In genomic region chr1:1847501-1848289, GRCh38 we compare ENCODE assay signal across 8 cellular contexts. TPM values are rescaled to one million over a fixed set of nuclear protein-coding genes. Genes with fewer than 3 reads are reported as not detected.
DNase-seq lines count a peak whose midpoint lies in the region; ATAC-seq, FAIRE-seq and TF ChIP-seq lines count a peak whose summit lies in the region.

No MANE protein-coding gene starts in this region.

- H3K27ac ChIP-seq in K562 (ENCODE audit: extremely low read depth, low read depth, low read length) (peak overlapping the region; percentile 22; the same call in 1 of the 3 replicates), muscle layer of duodenum (ENCODE audit: low read length) (peak overlapping the region; percentile 65), vagina (peak overlapping the region; percentile 59)

- ATAC-seq in stimulated activated naive CD8-positive, alpha-beta T cell treated with anti-CD3 and anti-CD28 coated beads, Interleukin-15, Interleukin-2, amounts not matched to agents 100 U/mL and 50 U/mL, for 24 hours, result no peak
- ATAC-seq in K562 (peak; percentile 9; the same call in 2 of the 3 replicates), GM21390 (IDR thresholded peaks at IDR 0.05; ENCODE audit: unreplicated experiment) (no peak)

- H3K9ac ChIP-seq in K562 (ENCODE audit: insufficient read depth in 1 of 2, low read depth in 2 of 2, low read length in 2 of 2), result peak overlapping the region in 1 of 2 experiments; percentile 43; a peak in 1 of 4 replicates

- POLR2A ChIA-PET in K562 (lab: Yijun Ruan, JAX), result interaction anchor here (0.8 to 1.8 kb wide), 6 partner anchors 8 to 20 kb away, joined by 3 to 7 read pairs (median 4); no protein-coding TSS in a partner anchor

- H3K4me1 Mint-ChIP-seq in stimulated activated naive CD8-positive, alpha-beta T cell treated with anti-CD3 and anti-CD28 coated beads, Interleukin-15, Interleukin-2, amounts not matched to agents 100 ng/mL and 50 ng/mL, for 24 hours (ENCODE audit: low read depth), result peaks cover 51% of the 10 kb centered on the region

- H3K9me1 ChIP-seq in K562 (ENCODE audit: control insufficient read depth, insufficient read depth, low read length), result no peaks in the 10 kb centered on the region

- no peak for TF ChIP-seq RAD21 in K562 (CRISPR knock-in tag; conservative IDR thresholded peaks at IDR 0.05 in 1 of 2, IDR thresholded peaks at IDR 0.05 in 1 of 2)

- no peak for DNase-seq in stimulated activated naive CD8-positive, alpha-beta T cell treated with anti-CD3 and anti-CD28 coated beads, Interleukin-15, Interleukin-2, amounts not matched to agents 100 U/mL and 50 U/mL, for 24 hours
- DNase-seq in K562 (ENCODE audit: extremely low read depth in 1 of 4, low spot score in 3 of 4) (no peak), vagina (ENCODE audit: extremely low spot score in 2 of 2) (no peak), head of caudate nucleus (no peak), NCI-H226 (no peak)

- TF ChIP-seq CTCF in K562 (IDR thresholded peaks at IDR 0.05 in 2 of 3, conservative IDR thresholded peaks at IDR 0.05 in 1 of 3; ENCODE audit: insufficient read depth in 2 of 3, low read depth in 1 of 3, low read length in 3 of 3), result no peak
- TF ChIP-seq CTCF in vagina (IDR thresholded peaks at IDR 0.05), result no peak

- peaks cover 22% of the 10 kb centered on the region for H3K36me3 Mint-ChIP-seq in stimulated activated naive CD8-positive, alpha-beta T cell treated with anti-CD3 and anti-CD28 coated beads, Interleukin-15, Interleukin-2, amounts not matched to agents 100 ng/mL and 50 ng/mL, for 24 hours (ENCODE audit: low read depth)

- H3K9me3 ChIP-seq in K562 (replicated peaks; ENCODE audit: control insufficient read depth, insufficient read depth, low read depth, low read length) (no peaks in the 10 kb centered on the region), muscle layer of duodenum (ENCODE audit: control insufficient read depth in 1 of 2, low read length in 2 of 2) (no peaks in the 10 kb centered on the region), vagina (no peaks in the 10 kb centered on the region)

- H3K36me3 ChIP-seq in K562 (ENCODE audit: control insufficient read depth, insufficient read depth, low read length) (peaks cover 32% of the 10 kb centered on the region), muscle layer of duodenum (ENCODE audit: control insufficient read depth in 1 of 2, insufficient read depth in 2 of 2, low read length in 2 of 2) (peaks cover 0 to 4% of the 10 kb centered on the region in 2 donors), vagina (no peaks in the 10 kb centered on the region)

- H3K4me2 ChIP-seq in K562 (ENCODE audit: insufficient read depth, low read length), result peak overlapping the region; percentile 2; the same call in 1 of the 2 replicates

- CTCF ChIA-PET in K562 (lab: Yijun Ruan, JAX; ENCODE audit: low intra/inter-chr PET ratio), result no interaction called here

- no peaks in the 10 kb centered on the region for H3K9me3 Mint-ChIP-seq in stimulated activated naive CD8-positive, alpha-beta T cell treated with anti-CD3 and anti-CD28 coated beads, Interleukin-15, Interleukin-2, amounts not matched to agents 100 ng/mL and 50 ng/mL, for 24 hours

- intact Hi-C loops in K562 (cut with micrococcal nuclease) (no loop called here), vagina (cut with DNase I) (no loop called here), head of caudate nucleus (cut with DNase I) (no loop called here)

- no peak overlapping the region for H3K4me3 Mint-ChIP-seq in stimulated activated naive CD8-positive, alpha-beta T cell treated with anti-CD3 and anti-CD28 coated beads, Interleukin-15, Interleukin-2, amounts not matched to agents 100 ng/mL and 50 ng/mL, for 24 hours

- 75% methylated on average over 15 of the region's 15 CpGs for WGBS in K562 (ENCODE audit: insufficient coverage, low coverage, missing lambda C conversion rate)

- H4K20me1 ChIP-seq in K562 (replicated peaks; ENCODE audit: control insufficient read depth, insufficient read depth, low read length), result peaks cover 21% of the 10 kb centered on the region

- no peak for TF ChIP-seq POLR2A in K562 (conservative IDR thresholded peaks at IDR 0.05)
- TF ChIP-seq POLR2A in vagina (IDR thresholded peaks at IDR 0.05), result no peak

- H2AFZ ChIP-seq in K562 (ENCODE audit: low read depth, low read length), result no peak overlapping the region

- peak overlapping the region; percentile 7 for H3K27ac Mint-ChIP-seq in stimulated activated naive CD8-positive, alpha-beta T cell treated with anti-CD3 and anti-CD28 coated beads, Interleukin-15, Interleukin-2, amounts not matched to agents 100 ng/mL and 50 ng/mL, for 24 hours

- in situ Hi-C loops in K562 (cut with MboI), result no loop called here

- H3K4me3 ChIP-seq in K562 (no peak overlapping the region), muscle layer of duodenum (ENCODE audit: low read depth in 1 of 2, low read length in 2 of 2) (no peak overlapping the region), vagina (no peak overlapping the region)

- no TSS peak for BruUV-seq in K562 (replicated peaks; lab: Mats Ljungman, UMichigan)

- H3K4me1 ChIP-seq in K562 (replicated peaks in 1 of 2; ENCODE audit: control insufficient read depth in 2 of 2, insufficient read depth in 2 of 2, low read length in 2 of 2) (peaks cover 7 to 17% of the 10 kb centered on the region in 2 experiments; a peak in 3 of 5 replicates), muscle layer of duodenum (ENCODE audit: control insufficient read depth in 1 of 2, insufficient read depth in 2 of 2, low read length in 2 of 2) (peaks cover 0 to 29% of the 10 kb centered on the region in 2 donors), vagina (peaks cover 66% of the 10 kb centered on the region)

- no peak for FAIRE-seq in K562 (lab: Jason Lieb, UNC)

- H3K27me3 Mint-ChIP-seq in stimulated activated naive CD8-positive, alpha-beta T cell treated with anti-CD3 and anti-CD28 coated beads, Interleukin-15, Interleukin-2, amounts not matched to agents 100 ng/mL and 50 ng/mL, for 24 hours, result no peaks in the 10 kb centered on the region

- no peaks in the 10 kb centered on the region for H3K27me3 ChIP-seq in K562 (ENCODE audit: control insufficient read depth in 2 of 2, insufficient read depth in 2 of 2, low read length in 2 of 2)
- no peaks in the 10 kb centered on the region for H3K27me3 ChIP-seq in muscle layer of duodenum (ENCODE audit: low read depth, low read length)
- H3K27me3 ChIP-seq in vagina, result no peaks in the 10 kb centered on the region

- peaks cover 83% of the 10 kb centered on the region for H3K79me2 ChIP-seq in K562 (ENCODE audit: control insufficient read depth, insufficient read depth, low read length)

- no peak for TF ChIP-seq EP300 in K562 (IDR thresholded peaks at IDR 0.05; ENCODE audit: low read length)

TF ChIP-seq in K562, 482 proteins besides CTCF, POLR2A, EP300 and RAD21 (continues in another document):
- TF ChIP-seq ZNF217 (CRISPR knock-in tag; IDR thresholded peaks at IDR 0.05) (no peak), KLF13 (tag; IDR thresholded peaks at IDR 0.05; ENCODE audit: borderline replicate concordance, low read depth) (no peak), CSDE1 (IDR thresholded peaks at IDR 0.05) (no peak), XRCC5 (IDR thresholded peaks at IDR 0.05; ENCODE audit: low read depth, low read length) (no peak), THRB (CRISPR knock-in tag; conservative IDR thresholded peaks at IDR 0.05) (no peak), NELFE (IDR thresholded peaks at IDR 0.05; ENCODE audit: insufficient read depth, insufficient read length) (no peak), RBM39 (optimal IDR thresholded peaks at IDR 0.05; ENCODE audit: low read depth, low read length) (no peak), TAF9B (IDR thresholded peaks at IDR 0.05; ENCODE audit: partially characterized antibody) (no peak), KDM2B (CRISPR knock-in tag; IDR thresholded peaks at IDR 0.05) (no peak), ZNF184 (CRISPR knock-in tag; IDR thresholded peaks at IDR 0.05) (no peak), ID3 (CRISPR knock-in tag; IDR thresholded peaks at IDR 0.05) (no peak), ID3 (tag; IDR thresholded peaks at IDR 0.05) (no peak)

RNA-seq across cellular contexts. Expression of gene GNB1, which starts 43.2 kb away (rescaled TPM):
- 190 and 209 TPM in 2 replicates for total RNA-seq in K562 (2011; cell fraction: chromatin; rRNA removed; ENCODE audit: low replicate concordance)
- 83.4 and 90.4 TPM in 2 replicates for total RNA-seq in K562 (2011; cell fraction: nucleolus; rRNA removed)
- total RNA-seq in K562 (2011; cell fraction: nucleoplasm; rRNA removed), result 169 and 203 TPM in 2 replicates
- total RNA-seq in K562 (2014; rRNA removed), result 46.9 and 60.9 TPM in 2 replicates
- 113 and 114 TPM in 2 replicates for total RNA-seq in K562 (2014; rRNA removed; fragmentation: Illumina TruSeq; extraction: Trizol)
- total RNA-seq in K562 (2015; rRNA removed; fragmentation: Illumina TruSeq; extraction: Trizol), result 106 and 111 TPM in 2 replicates
- 289 and 309 TPM in 2 replicates for total RNA-seq in K562 (2021)
- 240 and 308 TPM in 2 replicates for polyA plus RNA-seq in K562 (2011; rRNA removed)
- polyA plus RNA-seq in K562 (2011; cell fraction: cytosol; rRNA removed), result 264 and 290 TPM in 2 replicates
- polyA plus RNA-seq in K562 (2011; cell fraction: nucleus; rRNA removed), result 160 and 176 TPM in 2 replicates
- 213 and 306 TPM in 2 replicates for polyA plus RNA-seq in K562 (2012)
- polyA plus RNA-seq in K562 (2014; fragmentation: Illumina TruSeq; extraction: Trizol), result 293 and 388 TPM in 2 replicates
- polyA plus RNA-seq in K562 (2014; fragmentation: Nextera tagmentation; extraction: Ambion mirVana), result 10 to 100 TPM; 34.3 to 45.1 TPM
- 147 and 159 TPM in 2 replicates for polyA plus RNA-seq in K562 (2014; rRNA removed)
- 343 and 352 TPM in 2 replicates for polyA minus RNA-seq in K562 (2011; rRNA and poly(A)+ RNA removed)
- 206 and 275 TPM in 2 replicates for polyA minus RNA-seq in K562 (2011; cell fraction: cytosol; rRNA and poly(A)+ RNA removed)
- 31.1 and 59.9 TPM in 2 replicates for polyA minus RNA-seq in K562 (2011; cell fraction: nucleus; rRNA and poly(A)+ RNA removed)
- total RNA-seq in vagina, result 159 TPM
